Comparison of ENCODE assay signal across 1 cellular context in the genomic region with DNA sequence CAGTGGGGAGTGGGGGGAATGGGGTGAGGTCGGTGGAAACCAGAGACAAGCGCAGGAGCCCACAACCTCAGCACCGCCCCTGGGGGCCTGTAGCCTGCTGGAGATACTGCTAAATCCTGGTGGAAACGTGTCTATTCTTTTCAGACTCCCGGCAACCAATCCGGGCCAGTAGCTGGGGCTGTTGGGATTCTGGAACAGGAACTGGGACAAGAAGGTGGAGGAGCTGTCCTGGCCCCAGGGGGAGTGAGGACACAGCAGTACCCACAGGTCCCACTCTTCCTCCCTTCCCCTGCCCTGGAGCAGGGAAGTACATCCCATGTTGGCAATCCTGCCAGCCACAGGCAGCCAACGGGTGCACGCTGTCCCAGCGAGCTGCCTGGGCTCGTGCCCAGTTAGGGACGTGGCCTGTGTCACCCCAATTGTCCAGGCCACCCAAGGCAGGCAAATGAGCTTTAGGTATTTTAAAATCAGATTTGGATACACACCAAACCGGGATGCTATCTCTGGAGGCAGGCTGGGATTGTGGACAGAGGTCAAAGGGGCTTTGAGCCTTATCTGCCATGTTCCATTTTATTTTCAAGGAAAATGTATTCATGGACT.
TF ChIP-seq lines count a peak whose summit lies in the region.

No MANE protein-coding gene starts in this region.

TF ChIP-seq in H1, 55 proteins besides CTCF, POLR2A, EP300 and RAD21:
- TF ChIP-seq CBX8 (IDR thresholded peaks at IDR 0.05; ENCODE audit: borderline replicate concordance, low read depth, low read length) = no peak
- no peak for TF ChIP-seq JUN (IDR thresholded peaks at IDR 0.05; ENCODE audit: low read depth, low read length)
- TF ChIP-seq, protein P1, sequence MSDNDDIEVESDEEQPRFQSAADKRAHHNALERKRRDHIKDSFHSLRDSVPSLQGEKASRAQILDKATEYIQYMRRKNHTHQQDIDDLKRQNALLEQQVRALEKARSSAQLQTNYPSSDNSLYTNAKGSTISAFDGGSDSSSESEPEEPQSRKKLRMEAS (IDR thresholded peaks at IDR 0.05) = no peak
- no peak for TF ChIP-seq KDM1A (IDR thresholded peaks at IDR 0.05; ENCODE audit: borderline replicate concordance, low read length)
- no peak for TF ChIP-seq PHF8 (conservative IDR thresholded peaks at IDR 0.05; ENCODE audit: low read depth, low read length)
- TF ChIP-seq KDM5A (IDR thresholded peaks at IDR 0.05; ENCODE audit: low read length) = no peak
